Comparison of ENCODE assay signal across 1 cellular context in genomic region chr1:146007785-146008133, GRCh38.
TF ChIP-seq lines count a peak whose summit lies in the region.

No MANE protein-coding gene starts in this region.

TF ChIP-seq in HepG2, 621 proteins besides CTCF, POLR2A, EP300 and RAD21:
- TF ChIP-seq ZNF121 (CRISPR knock-in tag; IDR thresholded peaks at IDR 0.05) (0 out of 2 replicates have a peak, but pooled peaks have one; percentile 26), ZNF556 (CRISPR knock-in tag; IDR thresholded peaks at IDR 0.05; ENCODE audit: borderline replicate concordance) (no peak)
